Comparison of ENCODE assay signal across 1 cellular context in the genomic region with DNA sequence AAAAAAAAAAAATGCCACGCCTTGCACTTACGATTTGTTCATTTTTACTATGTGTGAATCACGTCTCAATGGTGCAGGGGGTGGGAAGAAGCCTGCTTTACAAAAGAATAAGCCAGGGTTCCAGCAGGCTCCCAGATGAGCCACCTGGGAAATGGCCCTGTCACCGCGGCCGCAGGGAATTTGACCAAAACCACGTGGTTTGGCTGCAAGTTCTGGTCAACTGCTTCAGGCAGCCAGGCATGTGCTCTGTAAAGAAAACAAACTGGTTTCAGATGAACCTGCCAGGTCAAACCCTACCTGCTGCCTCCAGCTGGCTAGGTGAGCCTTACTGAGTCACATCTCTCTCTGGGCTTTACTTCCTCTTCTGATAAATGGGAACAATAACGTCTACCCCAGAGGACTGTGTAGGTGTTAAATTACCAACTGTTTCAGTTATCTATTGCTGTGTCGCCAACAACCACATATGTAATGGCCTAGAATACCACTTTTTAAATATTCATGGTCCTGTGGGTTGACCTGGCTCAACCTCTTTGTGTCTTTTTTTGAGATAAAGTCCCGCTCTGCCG.
A peak's percentile ranks its signal among the peaks of the same experiment; 100 is the strongest.
TF ChIP-seq lines count a peak whose summit lies in the region.

No MANE protein-coding gene starts in this region.

TF ChIP-seq in IMR-90, 13 proteins besides CTCF, POLR2A, EP300 and RAD21:
- TF ChIP-seq ELK1 (IDR thresholded peaks at IDR 0.05; ENCODE audit: borderline replicate concordance, low read depth, low read length): no peak
- peak; percentile 69; the same call in 1 of the 2 replicates for TF ChIP-seq MXI1 (IDR thresholded peaks at IDR 0.05; ENCODE audit: borderline replicate concordance, low read depth, low read length)
- TF ChIP-seq SMC3 (IDR thresholded peaks at IDR 0.05; ENCODE audit: low read depth, low read length): no peak
- no peak for TF ChIP-seq MAFK (IDR thresholded peaks at IDR 0.05; ENCODE audit: low read depth, low read length)
- peak; percentile 36; the same call in 1 of the 2 replicates for TF ChIP-seq CEBPB (IDR thresholded peaks at IDR 0.05; ENCODE audit: low read depth, low read length)
- TF ChIP-seq USF2 (IDR thresholded peaks at IDR 0.05; ENCODE audit: low read depth, low read length): peak; percentile 81
- no peak for TF ChIP-seq RFX5 (IDR thresholded peaks at IDR 0.05; ENCODE audit: low read depth, low read length)
- no peak for TF ChIP-seq FOS (IDR thresholded peaks at IDR 0.05; ENCODE audit: low read depth, low read length)
- no peak for TF ChIP-seq RCOR1 (IDR thresholded peaks at IDR 0.05; ENCODE audit: insufficient replicate concordance, low read length)
- no peak for TF ChIP-seq BHLHE40 (IDR thresholded peaks at IDR 0.05; ENCODE audit: low read depth, low read length)
- TF ChIP-seq NFE2L2 (IDR thresholded peaks at IDR 0.05; ENCODE audit: low read depth, low read length): peak; percentile 38; the same call in 1 of the 2 replicates
